In genomic region chr1:161872506-161872905, GRCh38 we compare ENCODE assay signal across 29 cellular contexts.
A peak's percentile ranks its signal among the peaks of the same experiment; 100 is the strongest.
DNase-seq lines count a peak whose midpoint lies in the region; ATAC-seq and FAIRE-seq lines count a peak whose summit lies in the region.
"Had no signal": no experiment of that assay in that cellular context is flagged by ENCODE, and none has a peak within 500 bp of the region (broad histone marks: within the 10 kb centered on the region; RNA-seq: fewer than 3 reads in every experiment).

No MANE protein-coding gene starts in this region.

- no peaks in the 10 kb centered on the region for H3K9me3 ChIP-seq in T-helper 17 cell (ENCODE audit: control insufficient read depth, low read length, poor library complexity, severe bottlenecking)
- H3K9me3 ChIP-seq: SK-N-SH had no signal

- peak; percentile 9 for DNase-seq in EH (ENCODE audit: low read depth)
- no peak for DNase-seq in T-helper 17 cell
- peak; percentile 26 for DNase-seq in iris pigment epithelial cell (ENCODE audit: low read depth)
- DNase-seq in iPS-NIHi11 (ENCODE audit: low spot score), result no peak
- DNase-seq in activated naive CD4-positive, alpha-beta T cell treated with anti-CD3 and anti-CD28 coated beads for 36 hours, result no peak
- DNase-seq: activated CD4-positive, alpha-beta memory T cell treated with anti-CD3 and anti-CD28 coated beads, Interleukin-2, amount 10 ng/mL, durations not matched to agents 7 days and 5 days; activated CD4-positive, CD25-positive, alpha-beta regulatory T cell treated with anti-CD3 and anti-CD28 coated beads, Interleukin-2, amount 50 U/mL, for 72 hours; activated naive CD8-positive, alpha-beta T cell treated with anti-CD3 and anti-CD28 coated beads for 36 hours; DND-41; HCEC 1CT; left cardiac atrium; MM.1S; NCI-H1417 treated with DMSO at 0.1 percent for 48 hours; NCI-H226; PC-3; SK-N-SH; stimulated activated CD4-positive, alpha-beta T cell treated with anti-CD3 and anti-CD28 coated beads, Interleukin-12 subunit alpha, Interleukin-12 subunit beta, amount 100 ng/mL, for 4 hours; stimulated activated CD4-positive, alpha-beta T cell treated with anti-CD3 and anti-CD28 coated beads, Interleukin-4, amount 100 ng/mL, for 1 hour; T-helper 2 cell had no signal

- CTCF ChIA-PET in activated naive CD4-positive, alpha-beta T cell treated with anti-CD3 and anti-CD28 coated beads for 36 hours (lab: Charles Lee), result no interaction called here

- peak; percentile 41 for FAIRE-seq in A204.1 (lab: Jason Lieb, UNC)
- FAIRE-seq: astrocyte, GM18507, K562 had no signal

- intact Hi-C loops in activated naive CD4-positive, alpha-beta T cell treated with anti-CD3 and anti-CD28 coated beads for 36 hours (cut with micrococcal nuclease), result no loop called here

- peaks cover 4% of the 10 kb centered on the region for H3K36me3 Mint-ChIP-seq in T-helper 17 cell (ENCODE audit: low read depth)
- H3K36me3 Mint-ChIP-seq in activated naive CD4-positive, alpha-beta T cell treated with anti-CD3 and anti-CD28 coated beads for 36 hours (ENCODE audit: low read depth), result peaks cover 14% of the 10 kb centered on the region

- no peaks in the 10 kb centered on the region for H3K27me3 Mint-ChIP-seq in T-helper 17 cell
- no peaks in the 10 kb centered on the region for H3K27me3 Mint-ChIP-seq in activated naive CD4-positive, alpha-beta T cell treated with anti-CD3 and anti-CD28 coated beads for 36 hours (ENCODE audit: low read depth)
- H3K27me3 Mint-ChIP-seq: activated CD4-positive, alpha-beta memory T cell treated with anti-CD3 and anti-CD28 coated beads, Interleukin-2, amount 10 ng/mL, durations not matched to agents 7 days and 5 days; activated naive CD8-positive, alpha-beta T cell treated with anti-CD3 and anti-CD28 coated beads for 36 hours; central memory CD8-positive, alpha-beta T cell; memory B cell; progenitor cell of endocrine pancreas had no signal

- no peak overlapping the region for H3K4me3 Mint-ChIP-seq in T-helper 17 cell
- H3K4me3 Mint-ChIP-seq in activated naive CD4-positive, alpha-beta T cell treated with anti-CD3 and anti-CD28 coated beads for 36 hours, result no peak overlapping the region
- H3K4me3 Mint-ChIP-seq: activated CD4-positive, alpha-beta memory T cell treated with anti-CD3 and anti-CD28 coated beads, Interleukin-2, amount 10 ng/mL, durations not matched to agents 7 days and 5 days; activated naive CD8-positive, alpha-beta T cell treated with anti-CD3 and anti-CD28 coated beads for 36 hours; central memory CD8-positive, alpha-beta T cell; memory B cell had no signal

- ATAC-seq in T-helper 17 cell (no peak), GM18858 (IDR thresholded peaks at IDR 0.05; ENCODE audit: unreplicated experiment) (no peak)
- ATAC-seq: K562, left cardiac atrium, PC-3, sciatic nerve had no signal

- H3K27ac Mint-ChIP-seq in T-helper 17 cell, result peak overlapping the region; percentile 14
- H3K27ac Mint-ChIP-seq in activated naive CD4-positive, alpha-beta T cell treated with anti-CD3 and anti-CD28 coated beads for 36 hours, result no peak overlapping the region
- H3K27ac Mint-ChIP-seq: activated CD4-positive, alpha-beta memory T cell treated with anti-CD3 and anti-CD28 coated beads, Interleukin-2, amount 10 ng/mL, durations not matched to agents 7 days and 5 days; activated naive CD8-positive, alpha-beta T cell treated with anti-CD3 and anti-CD28 coated beads for 36 hours; activated T-helper 2 cell treated with anti-CD3 and anti-CD28 coated beads, Interferon-gamma antibody, Interleukin-2, Interleukin-4, amounts not matched to agents 10 μg/mL and 5 μg/mL and 100 μg/mL, durations not matched to agents 14 hours and 24 hours and 36 hours; memory B cell; progenitor cell of endocrine pancreas had no signal

- H3K9me3 Mint-ChIP-seq in activated naive CD4-positive, alpha-beta T cell treated with anti-CD3 and anti-CD28 coated beads for 36 hours, result no peaks in the 10 kb centered on the region
- H3K9me3 Mint-ChIP-seq: activated CD4-positive, alpha-beta memory T cell treated with anti-CD3 and anti-CD28 coated beads, Interleukin-2, amount 10 ng/mL, durations not matched to agents 7 days and 5 days; activated naive CD8-positive, alpha-beta T cell treated with anti-CD3 and anti-CD28 coated beads for 36 hours; activated T-helper 2 cell treated with anti-CD3 and anti-CD28 coated beads, Interferon-gamma antibody, Interleukin-2, Interleukin-4, amounts not matched to agents 10 μg/mL and 5 μg/mL and 100 μg/mL, durations not matched to agents 14 hours and 24 hours and 36 hours; central memory CD8-positive, alpha-beta T cell; memory B cell had no signal

- H3K4me1 Mint-ChIP-seq in T-helper 17 cell, result peaks cover 4% of the 10 kb centered on the region
- peaks cover 14% of the 10 kb centered on the region for H3K4me1 Mint-ChIP-seq in activated naive CD4-positive, alpha-beta T cell treated with anti-CD3 and anti-CD28 coated beads for 36 hours (ENCODE audit: low read depth)
- H3K4me1 Mint-ChIP-seq: activated CD4-positive, alpha-beta memory T cell treated with anti-CD3 and anti-CD28 coated beads, Interleukin-2, amount 10 ng/mL, durations not matched to agents 7 days and 5 days; central memory CD8-positive, alpha-beta T cell; memory B cell had no signal

Comparison
In these comparisons a context has a peak if more than half of its experiments do, and no peak if none do; other contexts are left out.
1. DNase-seq: peak in EH (single experiment) and iris pigment epithelial cell (single experiment); none in T-helper 17 cell (0 of 3), iPS-NIHi11 (single experiment) and activated naive CD4-positive, alpha-beta T cell treated with anti-CD3 and anti-CD28 coated beads for 36 hours (single experiment).